8 cellular contexts compared by ENCODE assay signal in genomic region chr13:46341112-46341711, GRCh38. TPM values are rescaled to one million over a fixed set of nuclear protein-coding genes. Genes with fewer than 3 reads are reported as not detected.
DNase-seq lines count a peak whose midpoint lies in the region; ATAC-seq, FAIRE-seq and TF ChIP-seq lines count a peak whose summit lies in the region.

No MANE protein-coding gene starts in this region.

- H3K9ac ChIP-seq in HepG2 (ENCODE audit: insufficient read depth, low read depth, low read length) = no peak overlapping the region

- ATAC-seq in right lobe of liver (peak in 3 of 4 donors; percentile 26 to 57 (median 46)), HepG2 (no peak), HG03108 (IDR thresholded peaks at IDR 0.05; ENCODE audit: unreplicated experiment) (peak; percentile 66), activated B cell treated with CpG ODN at 0.5 μM for 24 hours (ENCODE audit: low read depth) (peak; percentile 83), HG03571 (IDR thresholded peaks at IDR 0.05; ENCODE audit: unreplicated experiment) (no peak)

- no peak overlapping the region for H3K4me2 ChIP-seq in HepG2 (ENCODE audit: low read depth, low read length)

- POLR2A ChIA-PET in HepG2 (lab: Yijun Ruan, JAX) (no interaction called here), activated B cell treated with CpG ODN at 0.5 μM for 24 hours (lab: Charles Lee) (interaction anchor here (0.6 to 3.3 kb wide), 7 partner anchors 13 to 49 kb away, joined by 3 to 15 read pairs (median 4); partner anchors contain the start of gene RUBCNL)

- BruUV-seq in HepG2 (replicated peaks; lab: Mats Ljungman, UMichigan) = no TSS peak

- TF ChIP-seq EP300 in HepG2 (IDR thresholded peaks at IDR 0.05; ENCODE audit: low read depth in 2 of 2, low read length in 2 of 2) (no peak), HepG2 (CRISPR knock-in tag; IDR thresholded peaks at IDR 0.05; ENCODE audit: borderline replicate concordance) (no peak)

- no peak for TF ChIP-seq RAD21 in HepG2 (CRISPR knock-in tag; IDR thresholded peaks at IDR 0.05)

- H3K79me2 ChIP-seq in HepG2 (ENCODE audit: insufficient read depth, low read length) = no peaks in the 10 kb centered on the region

- CTCF ChIA-PET in HepG2 (lab: Yijun Ruan, JAX; ENCODE audit: low intra/inter-chr PET ratio, low total read pairs) (no interaction called here), activated B cell treated with CpG ODN at 0.5 μM for 24 hours (lab: Charles Lee) (interaction anchor here (0.6 kb wide), 1 partner anchor 17 kb away, joined by 4 read pairs; no protein-coding TSS in a partner anchor)

- H3K27ac Mint-ChIP-seq in activated B cell treated with CpG ODN at 0.5 μM for 24 hours = peak overlapping the region; percentile 91
- no peak overlapping the region for H3K27ac Mint-ChIP-seq in progenitor cell of endocrine pancreas

- no peaks in the 10 kb centered on the region for H3K4me1 ChIP-seq in right lobe of liver
- no peaks in the 10 kb centered on the region for H3K4me1 ChIP-seq in HepG2 (ENCODE audit: insufficient read depth, low read length)
- no peaks in the 10 kb centered on the region for H3K4me1 ChIP-seq in muscle layer of duodenum (ENCODE audit: control insufficient read depth in 1 of 2, insufficient read depth in 2 of 2, low read length in 2 of 2)

- TF ChIP-seq CTCF in right lobe of liver (IDR thresholded peaks at IDR 0.05) (no peak), HepG2 (CRISPR knock-in tag; IDR thresholded peaks at IDR 0.05) (no peak), activated B cell treated with CpG ODN at 0.5 μM for 24 hours (IDR thresholded peaks at IDR 0.05) (no peak), progenitor cell of endocrine pancreas (IDR thresholded peaks at IDR 0.05; ENCODE audit: unreplicated experiment) (no peak)

- H3K27me3 ChIP-seq in right lobe of liver (no peaks in the 10 kb centered on the region), HepG2 (ENCODE audit: control insufficient read depth in 1 of 2, insufficient read depth in 2 of 2, low read length in 2 of 2) (peaks cover 4 to 15% of the 10 kb centered on the region in 2 experiments; a peak in 3 of 5 replicates), muscle layer of duodenum (ENCODE audit: low read depth, low read length) (no peaks in the 10 kb centered on the region)

- H3K27me3 Mint-ChIP-seq in activated B cell treated with CpG ODN at 0.5 μM for 24 hours (no peaks in the 10 kb centered on the region), progenitor cell of endocrine pancreas (no peaks in the 10 kb centered on the region)

- intact Hi-C loops in right lobe of liver (cut with DNase I) (no loop called here), HepG2 (cut with micrococcal nuclease; ENCODE audit: unreplicated experiment) (no loop called here), activated B cell treated with CpG ODN at 0.5 μM for 24 hours (cut with micrococcal nuclease) (loop anchor here (1.0 to 2.0 kb wide), 2 partner anchors 14 to 33 kb away; no protein-coding TSS in a partner anchor)

- no peak for DNase-seq in right lobe of liver
- no peak for DNase-seq in HepG2 (ENCODE audit: low spot score)
- DNase-seq in activated B cell treated with CpG ODN at 0.5 μM for 24 hours = no peak
- DNase-seq in activated gamma-delta T cell (lab: John Stamatoyannopoulos, UW) = no peak
- no peak for DNase-seq in progenitor cell of endocrine pancreas (ENCODE audit: low spot score, unreplicated experiment)

- TF ChIP-seq POLR2A in right lobe of liver (IDR thresholded peaks at IDR 0.05) (no peak), HepG2 (IDR thresholded peaks at IDR 0.05; ENCODE audit: insufficient read depth in 1 of 2, low read depth in 2 of 2, low read length in 2 of 2) (no peak)

- no peak for FAIRE-seq in HepG2 (lab: Jason Lieb, UNC)

- no peak overlapping the region for H2AFZ ChIP-seq in HepG2 (ENCODE audit: low read length)

- in situ Hi-C loops in HepG2 (cut with HindIII; ENCODE audit: extremely low pct_ligation_motif_present, low pct_unique_long_range_greater_than_20kb) = no loop called here

- H4K20me1 ChIP-seq in HepG2 (ENCODE audit: insufficient read depth, low read length) = no peaks in the 10 kb centered on the region

- H3K36me3 ChIP-seq in right lobe of liver (no peaks in the 10 kb centered on the region), HepG2 (replicated peaks in 1 of 2; ENCODE audit: control insufficient read depth in 1 of 2, insufficient read depth in 2 of 2, low read length in 2 of 2) (no peaks in the 10 kb centered on the region), muscle layer of duodenum (ENCODE audit: control insufficient read depth in 1 of 2, insufficient read depth in 2 of 2, low read length in 2 of 2) (no peaks in the 10 kb centered on the region)

- no peak overlapping the region for H3K27ac ChIP-seq in right lobe of liver
- H3K27ac ChIP-seq in HepG2 (ENCODE audit: extremely low read length, insufficient read depth, low read length) = no peak overlapping the region
- H3K27ac ChIP-seq in muscle layer of duodenum (ENCODE audit: low read length) = peak overlapping the region; percentile 27

- H3K36me3 Mint-ChIP-seq in activated B cell treated with CpG ODN at 0.5 μM for 24 hours (ENCODE audit: low read depth) (peaks cover 88% of the 10 kb centered on the region), progenitor cell of endocrine pancreas (ENCODE audit: insufficient read depth) (peaks cover 2% of the 10 kb centered on the region)

- H3K4me3 ChIP-seq in right lobe of liver (no peak overlapping the region), HepG2 (replicated peaks in 1 of 3; ENCODE audit: insufficient read depth in 1 of 3, low read depth in 2 of 3, low read length in 3 of 3) (no peak overlapping the region), muscle layer of duodenum (ENCODE audit: low read depth in 1 of 2, low read length in 2 of 2) (no peak overlapping the region)

- H3K4me3 Mint-ChIP-seq in activated B cell treated with CpG ODN at 0.5 μM for 24 hours = peak overlapping the region; percentile 63
- H3K4me3 Mint-ChIP-seq in progenitor cell of endocrine pancreas (ENCODE audit: low read depth) = no peak overlapping the region

- H3K9me3 Mint-ChIP-seq in activated B cell treated with CpG ODN at 0.5 μM for 24 hours = peaks cover 7% of the 10 kb centered on the region
- H3K9me3 Mint-ChIP-seq in progenitor cell of endocrine pancreas (ENCODE audit: low read depth) = peaks cover 9% of the 10 kb centered on the region

- H3K4me1 Mint-ChIP-seq in activated B cell treated with CpG ODN at 0.5 μM for 24 hours (peaks cover 66% of the 10 kb centered on the region), progenitor cell of endocrine pancreas (ENCODE audit: low read depth) (peaks cover 24% of the 10 kb centered on the region)

- 17% methylated on average over 1 of the region's 1 CpG for WGBS in right lobe of liver (ENCODE audit: insufficient coverage, low coverage, low lambda C conversion rate, missing lambda C conversion rate)
- WGBS in HepG2 (ENCODE audit: low lambda C conversion rate) = 100% methylated on average over 1 of the region's 1 CpG

- H3K9me3 ChIP-seq in right lobe of liver (no peaks in the 10 kb centered on the region), HepG2 (ENCODE audit: low read length) (no peaks in the 10 kb centered on the region), muscle layer of duodenum (ENCODE audit: control insufficient read depth in 1 of 2, low read length in 2 of 2) (no peaks in the 10 kb centered on the region)

TF ChIP-seq in HepG2, 621 proteins besides CTCF, POLR2A, EP300 and RAD21:
- TF ChIP-seq ZNF121 (CRISPR knock-in tag; IDR thresholded peaks at IDR 0.05) = no peak
- no peak for TF ChIP-seq CHD4 (IDR thresholded peaks at IDR 0.05; ENCODE audit: borderline replicate concordance, low read length)
- no peak for TF ChIP-seq TBL1XR1 (IDR thresholded peaks at IDR 0.05; ENCODE audit: borderline replicate concordance, low read length, partially characterized antibody)
- TF ChIP-seq MBNL3 (CRISPR knock-in tag; conservative IDR thresholded peaks at IDR 0.05) = no peak
- no peak for TF ChIP-seq ZNF317 (CRISPR knock-in tag; IDR thresholded peaks at IDR 0.05)
- no peak for TF ChIP-seq TP53 (CRISPR knock-in tag; conservative IDR thresholded peaks at IDR 0.05)

RNA-seq across cellular contexts. Expression of gene RUBCNL, which starts 45.8 kb away (rescaled TPM):
- total RNA-seq in right lobe of liver = 1 to 10 TPM in 3 of 6 experiments, under 1 TPM in 3; 0.46 to 2.3 (median 1.0) TPM
- total RNA-seq in HepG2 (2016; rRNA removed; fragmentation: Illumina TruSeq; extraction: Trizol) = not detected in 2 replicates
- not detected in 2 replicates for total RNA-seq in HepG2 (2016; cell fraction: cytosol; rRNA removed; fragmentation: Illumina TruSeq; extraction: Trizol; ENCODE audit: low read depth)
- not detected in 2 replicates for total RNA-seq in HepG2 (2016; cell fraction: insoluble cytoplasmic fraction; rRNA removed; fragmentation: Illumina TruSeq; extraction: Trizol)
- not detected in 2 replicates for total RNA-seq in HepG2 (2016; cell fraction: membrane; rRNA removed; fragmentation: Illumina TruSeq; extraction: Trizol)
- not detected in 2 replicates for total RNA-seq in HepG2 (2016; cell fraction: nucleus; rRNA removed; fragmentation: Illumina TruSeq; extraction: Trizol)
- not detected in 2 replicates for polyA plus RNA-seq in HepG2 (2011; rRNA removed)
- polyA plus RNA-seq in HepG2 (2011; cell fraction: cytosol; rRNA removed) = not detected in 2 replicates
- not detected in 2 replicates for polyA plus RNA-seq in HepG2 (2011; cell fraction: nucleus; rRNA removed)
- not detected in 2 replicates for polyA plus RNA-seq in HepG2 (2012)
- polyA plus RNA-seq in HepG2 (2016; cell fraction: cytosol; fragmentation: Illumina TruSeq; extraction: Trizol; ENCODE audit: low read depth) = not detected in 2 replicates
- not detected in 2 replicates for polyA plus RNA-seq in HepG2 (2016; cell fraction: insoluble cytoplasmic fraction; fragmentation: Illumina TruSeq; extraction: Trizol; ENCODE audit: low read depth)
- not detected in 2 replicates for polyA plus RNA-seq in HepG2 (2016; cell fraction: membrane; fragmentation: Illumina TruSeq; extraction: Trizol; ENCODE audit: low read depth)
- not detected in 2 replicates for polyA plus RNA-seq in HepG2 (2016; cell fraction: nucleus; fragmentation: Illumina TruSeq; extraction: Trizol; ENCODE audit: insufficient read depth, low read depth)
- 0.36 TPM in 1 of 2 replicates, not detected in the other for polyA minus RNA-seq in HepG2 (2011; rRNA and poly(A)+ RNA removed; ENCODE audit: low replicate concordance)
- not detected in 2 replicates for polyA minus RNA-seq in HepG2 (2011; cell fraction: cytosol; rRNA and poly(A)+ RNA removed)
- not detected in 2 replicates for polyA minus RNA-seq in HepG2 (2011; cell fraction: nucleus; rRNA and poly(A)+ RNA removed)
- total RNA-seq in activated B cell treated with CpG ODN at 0.5 μM for 24 hours = 133 and 168 TPM in 2 replicates
- 1.4 and 2.1 TPM in 2 replicates for total RNA-seq in progenitor cell of endocrine pancreas

Comparison
In these comparisons a context has a peak if more than half of its experiments do, and no peak if none do; other contexts are left out.
1. ATAC-seq: peak in right lobe of liver (3 of 4), HG03108 (single experiment) and activated B cell treated with CpG ODN at 0.5 μM for 24 hours (single experiment); none in HepG2 (single experiment) and HG03571 (single experiment).
2. RNA of gene RUBCNL, which starts 45.8 kb away (total RNA-seq): 133 to 168 TPM in activated B cell treated with CpG ODN at 0.5 μM for 24 hours; 1.4 to 2.1 TPM in progenitor cell of endocrine pancreas, 0.46 to 2.3 TPM in right lobe of liver and not detected in HepG2; every median in the first group is over 10 times any median in the second.